Comparison of ENCODE assay signal across 25 cellular contexts in the genomic region with DNA sequence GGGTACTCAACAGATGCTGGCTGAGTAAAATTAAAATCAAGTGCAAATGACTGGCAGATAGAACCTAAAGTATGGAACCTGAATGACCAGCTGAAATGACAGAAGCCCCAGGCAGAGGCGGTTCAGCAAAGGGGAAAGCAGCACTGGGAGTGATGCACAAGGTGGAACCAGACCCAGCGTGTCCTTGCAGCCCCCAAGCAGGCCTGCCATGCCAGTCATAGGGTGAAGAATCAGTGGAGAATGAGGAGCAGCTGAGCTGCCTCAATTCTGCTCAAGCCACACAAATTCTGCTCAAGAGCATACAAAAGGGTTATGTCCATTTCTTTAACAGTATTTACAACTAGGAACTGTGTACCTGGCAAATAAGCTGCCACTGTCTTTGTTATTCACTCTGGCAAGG. TPM values are rescaled to one million over a fixed set of nuclear protein-coding genes. Genes with fewer than 3 reads are reported as not detected.
DNase-seq lines count a peak whose midpoint lies in the region; ATAC-seq and TF ChIP-seq lines count a peak whose summit lies in the region.
"Had no signal": no experiment of that assay in that cellular context is flagged by ENCODE, and none has a peak within 500 bp of the region (broad histone marks: within the 10 kb centered on the region; RNA-seq: fewer than 3 reads in every experiment).

No MANE protein-coding gene starts in this region.

- BruUV-seq in mammary epithelial cell (replicated peaks; lab: Mats Ljungman, UMichigan), result no TSS peak
- no TSS peak for BruUV-seq in MCF 10A (replicated peaks; lab: Mats Ljungman, UMichigan)

- 67% methylated on average over 2 of the region's 2 CpGs for WGBS in mammary epithelial cell (ENCODE audit: low coverage, missing lambda C conversion rate)

- DNase-seq in mammary epithelial cell, result no peak
- no peak for DNase-seq in MCF 10A (ENCODE audit: unreplicated experiment)
- DNase-seq in epithelial cell of prostate (ENCODE audit: low read depth, low spot score), result peak; percentile 5
- peak; percentile 23 for DNase-seq in posterior vena cava (ENCODE audit: low spot score)
- DNase-seq in SKM-1 (lab: John Stamatoyannopoulos, UW; ENCODE audit: unreplicated experiment), result no peak
- DNase-seq in activated naive CD4-positive, alpha-beta T cell treated with anti-CD3 and anti-CD28 coated beads, Interleukin-2, amount 50 U/mL, for 72 hours (ENCODE audit: low spot score in 2 of 2), result no peak
- DNase-seq: activated naive CD4-positive, alpha-beta T cell treated with anti-CD3 and anti-CD28 coated beads, Interleukin-2, amount 50 U/mL, for 16 hours; activated T-cell treated with anti-CD3 and anti-CD28 coated beads, Interleukin-2, amount 50 U/mL, for 4 hours; Calu3; cortex of kidney; EL; kidney glomerular epithelial cell; NCI-H446; nephron progenitor cell; Peyer's patch; SK-N-SH had no signal

- H3K79me2 ChIP-seq in mammary epithelial cell (ENCODE audit: insufficient read depth, low read length), result peaks cover 88% of the 10 kb centered on the region

- H2AFZ ChIP-seq in mammary epithelial cell (ENCODE audit: low read depth, low read length), result no peak overlapping the region
- H2AFZ ChIP-seq: parathyroid adenoma had no signal

- CTCF ChIA-PET in mammary epithelial cell (lab: Charles Lee; ENCODE audit: low non-redundant PET) (no interaction called here), MCF 10A (lab: Yijun Ruan, JAX) (interaction anchor here (2.6 kb wide), 1 partner anchor 15 kb away, joined by 11 read pairs; no protein-coding TSS in a partner anchor)

- dilution Hi-C loops in mammary epithelial cell (cut with HindIII; ENCODE audit: low sequenced_read_pairs), result no loop called here

- no peaks in the 10 kb centered on the region for H3K9me3 ChIP-seq in mammary epithelial cell (replicated peaks; ENCODE audit: insufficient read depth, low read length)
- H3K9me3 ChIP-seq: A549, BLaER1, Peyer's patch, SK-N-SH had no signal

- H3K36me3 ChIP-seq in mammary epithelial cell (ENCODE audit: insufficient read depth, low read length), result peaks cover 1% of the 10 kb centered on the region

- intact Hi-C loops in mammary epithelial cell (cut with micrococcal nuclease) (no loop called here), MCF 10A (cut with micrococcal nuclease) (no loop called here), posterior vena cava (cut with DNase I) (no loop called here)

- H3K4me2 ChIP-seq in mammary epithelial cell (ENCODE audit: insufficient read depth, low read depth, low read length), result no peak overlapping the region
- H3K4me2 ChIP-seq: A549, BLaER1, SK-N-SH had no signal

- H3K4me3 Mint-ChIP-seq in MCF 10A (ENCODE audit: unreplicated experiment), result no peak overlapping the region
- H3K4me3 Mint-ChIP-seq: activated T-cell treated with anti-CD3 and anti-CD28 coated beads, Interleukin-2, amount 50 U/mL, for 4 hours; nephron progenitor cell had no signal

- H4K20me1 ChIP-seq in mammary epithelial cell (ENCODE audit: insufficient read depth, low read length), result peaks cover 10% of the 10 kb centered on the region

- in situ Hi-C loops in mammary epithelial cell (cut with MboI; ENCODE audit: low sequenced_read_pairs in 2 of 2), result no loop called here

- H3K4me1 Mint-ChIP-seq in MCF 10A (ENCODE audit: insufficient read depth, unreplicated experiment), result peaks cover 15% of the 10 kb centered on the region

- H3K9ac ChIP-seq in mammary epithelial cell (ENCODE audit: insufficient read depth, low read length), result no peak overlapping the region
- H3K9ac ChIP-seq: BLaER1, parathyroid adenoma, SK-N-SH had no signal

- H3K27me3 Mint-ChIP-seq in MCF 10A (ENCODE audit: insufficient read depth, unreplicated experiment), result no peaks in the 10 kb centered on the region

- peaks cover 56% of the 10 kb centered on the region for H3K36me3 Mint-ChIP-seq in MCF 10A (ENCODE audit: insufficient read depth, unreplicated experiment)
- H3K36me3 Mint-ChIP-seq in activated naive CD4-positive, alpha-beta T cell treated with anti-CD3 and anti-CD28 coated beads, Interleukin-2, amount 50 U/mL, for 72 hours, result no peaks in the 10 kb centered on the region

- peak overlapping the region; percentile 12 for H3K27ac ChIP-seq in mammary epithelial cell (ENCODE audit: insufficient read depth, low read depth, low read length)
- H3K27ac ChIP-seq in epithelial cell of prostate, result peak overlapping the region; percentile 46
- peak overlapping the region; percentile 74 for H3K27ac ChIP-seq in temporal lobe (ENCODE audit: low read depth, low read length)
- H3K27ac ChIP-seq: A549, BLaER1, parathyroid adenoma, Peyer's patch had no signal

- no peak for ATAC-seq in HG03097 (IDR thresholded peaks at IDR 0.05; ENCODE audit: low FRiP score, unreplicated experiment)
- ATAC-seq in activated naive CD4-positive, alpha-beta T cell treated with anti-CD3 and anti-CD28 coated beads, Interleukin-2, amount 50 U/mL, for 72 hours, result no peak
- ATAC-seq: activated CD4-positive, CD25-positive, alpha-beta regulatory T cell treated with anti-CD3 and anti-CD28 coated beads, Interleukin-2, amount 50 U/mL, for 24 hours; activated T-cell treated with anti-CD3 and anti-CD28 coated beads, Interleukin-2, amount 50 U/mL, for 4 hours; HCT116 had no signal

- H3K27ac Mint-ChIP-seq in MCF 10A (ENCODE audit: low read depth, unreplicated experiment), result no peak overlapping the region
- no peak overlapping the region for H3K27ac Mint-ChIP-seq in activated naive CD4-positive, alpha-beta T cell treated with anti-CD3 and anti-CD28 coated beads, Interleukin-2, amount 50 U/mL, for 72 hours
- H3K27ac Mint-ChIP-seq: nephron progenitor cell had no signal

- TF ChIP-seq CTCF in mammary epithelial cell (conservative IDR thresholded peaks at IDR 0.05 in 1 of 2, IDR thresholded peaks at IDR 0.05 in 1 of 2; ENCODE audit: extremely low read depth in 1 of 2, insufficient read depth in 1 of 2, low read depth in 1 of 2, low read length in 2 of 2), result no peak
- no peak for TF ChIP-seq CTCF in MCF 10A (IDR thresholded peaks at IDR 0.05; ENCODE audit: unreplicated experiment)

- H3K27me3 ChIP-seq in mammary epithelial cell (ENCODE audit: insufficient read depth, low read length), result no peaks in the 10 kb centered on the region
- H3K27me3 ChIP-seq: BLaER1, Peyer's patch had no signal

- H3K4me3 ChIP-seq in mammary epithelial cell (replicated peaks in 1 of 3; ENCODE audit: insufficient read depth in 1 of 3, low read depth in 2 of 3, low read length in 3 of 3), result no peak overlapping the region
- H3K4me3 ChIP-seq: A549, BLaER1, Peyer's patch had no signal

- H3K4me1 ChIP-seq in mammary epithelial cell (ENCODE audit: insufficient read depth, low read length), result peaks cover 14% of the 10 kb centered on the region
- H3K4me1 ChIP-seq: parathyroid adenoma had no signal

- POLR2A ChIA-PET in MCF 10A (lab: Yijun Ruan, JAX), result interaction anchor here (0.5 kb wide), 1 partner anchor 1168 kb away, joined by 3 read pairs; no protein-coding TSS in a partner anchor

- no peaks in the 10 kb centered on the region for H3K9me3 Mint-ChIP-seq in MCF 10A (ENCODE audit: unreplicated experiment)
- H3K9me3 Mint-ChIP-seq in activated naive CD4-positive, alpha-beta T cell treated with anti-CD3 and anti-CD28 coated beads, Interleukin-2, amount 50 U/mL, for 72 hours, result no peaks in the 10 kb centered on the region
- H3K9me3 Mint-ChIP-seq: activated T-cell treated with anti-CD3 and anti-CD28 coated beads, Interleukin-2, amount 50 U/mL, for 4 hours; nephron progenitor cell had no signal

RNA-seq across cellular contexts. Expression of a gene that starts 8.7 kb away (rescaled TPM):
- total RNA-seq in mammary epithelial cell (100 to 1,000 TPM; 111 to 138 TPM), MCF 10A (2022) (60.1 and 75.3 TPM in 2 replicates), posterior vena cava (100 to 1,000 TPM; 102 to 107 TPM), temporal lobe (148 TPM)
- polyA plus RNA-seq in mammary epithelial cell, result 121 TPM
- 145 TPM for polyA minus RNA-seq in mammary epithelial cell
- 10 to 100 TPM; 48.9 to 97.4 TPM for total RNA-seq in activated naive CD4-positive, alpha-beta T cell treated with anti-CD3 and anti-CD28 coated beads, Interleukin-2, amount 50 U/mL, for 72 hours

RNA-seq across cellular contexts. Expression of a gene that starts 10.0 kb away (rescaled TPM):
- total RNA-seq in mammary epithelial cell, result 1 to 10 TPM; 2.5 to 9.2 TPM
- 4.9 TPM for polyA plus RNA-seq in mammary epithelial cell
- 14.9 TPM for polyA minus RNA-seq in mammary epithelial cell
- 6.3 TPM in 2 replicates for total RNA-seq in MCF 10A (2022)
- total RNA-seq in posterior vena cava, result 10 to 100 TPM; 10.4 to 11.3 TPM
- 7.1 TPM for total RNA-seq in temporal lobe
- total RNA-seq in activated naive CD4-positive, alpha-beta T cell treated with anti-CD3 and anti-CD28 coated beads, Interleukin-2, amount 50 U/mL, for 72 hours, result 1 to 10 TPM; 9.1 to 9.9 TPM

RNA-seq across cellular contexts. Expression of a gene that starts 42.4 kb away (rescaled TPM):
- total RNA-seq in mammary epithelial cell (1 to 10 TPM; 1.5 to 2.0 TPM), MCF 10A (2022) (0.49 and 0.63 TPM in 2 replicates), posterior vena cava (not detected), temporal lobe (under 0.01 TPM)
- 1.2 TPM for polyA plus RNA-seq in mammary epithelial cell
- not detected for polyA minus RNA-seq in mammary epithelial cell
- total RNA-seq in activated naive CD4-positive, alpha-beta T cell treated with anti-CD3 and anti-CD28 coated beads, Interleukin-2, amount 50 U/mL, for 72 hours, result under 1 TPM in 1 of 2 donors, not detected in 1; 0.30 TPM
- total RNA-seq: endothelial cell of umbilical vein, subcutaneous adipose tissue had no signal

Comparison
In these comparisons a context has a peak if more than half of its experiments do, and no peak if none do; other contexts are left out.
1. DNase-seq: peak in epithelial cell of prostate (single experiment) and posterior vena cava (single experiment); none in mammary epithelial cell (single experiment), MCF 10A (single experiment), SKM-1 (single experiment) and activated naive CD4-positive, alpha-beta T cell treated with anti-CD3 and anti-CD28 coated beads, Interleukin-2, amount 50 U/mL, for 72 hours (0 of 2).
2. H3K27ac ChIP-seq: peak in every context shown above with its lines; median percentile 74 in temporal lobe; 46 in epithelial cell of prostate; 12 in mammary epithelial cell.